ENCODE assay signal across 16 cellular contexts in the genomic region with DNA sequence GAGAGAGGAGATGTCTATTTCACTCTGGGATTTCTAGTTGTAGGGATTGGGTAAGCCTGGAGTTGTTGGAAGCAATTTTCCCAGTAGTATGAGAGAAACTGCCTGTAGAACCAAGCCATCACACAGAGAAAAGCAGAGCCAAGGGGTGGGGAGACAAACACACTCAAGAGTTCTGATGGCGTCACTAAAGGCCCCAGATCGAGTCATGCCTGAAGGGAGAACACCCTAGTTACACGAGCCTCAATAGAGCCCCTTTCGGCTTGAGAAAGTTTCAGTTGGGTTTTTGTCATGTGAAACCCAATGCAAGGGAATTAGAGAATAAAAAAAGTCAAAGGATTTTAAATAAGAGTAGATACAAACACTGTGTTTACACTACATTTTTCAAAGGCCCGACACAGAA.
A peak's percentile ranks its signal among the peaks of the same experiment; 100 is the strongest.
DNase-seq lines count a peak whose midpoint lies in the region; TF ChIP-seq lines count a peak whose summit lies in the region.
"Had no signal": no experiment of that assay in that cellular context is flagged by ENCODE, and none has a peak within 500 bp of the region (broad histone marks: within the 10 kb centered on the region; RNA-seq: fewer than 3 reads in every experiment).

No MANE protein-coding gene starts in this region.

- H3K27me3 Mint-ChIP-seq in brain (no peaks in the 10 kb centered on the region), neural progenitor cell (ENCODE audit: insufficient read depth, low read depth) (peaks cover 4% of the 10 kb centered on the region)

- POLR2A ChIA-PET in SK-N-SH (lab: Yijun Ruan, JAX) = no interaction called here

- in situ Hi-C loops in GM13977 (cut with MboI; ENCODE audit: low pct_unique_long_range_greater_than_20kb, low sequenced_read_pairs, unreplicated experiment) = no loop called here

- peak overlapping the region; percentile 58 for H3K4me2 ChIP-seq in neural progenitor cell
- H3K4me2 ChIP-seq in SK-N-SH = no peak overlapping the region

- H3K27ac ChIP-seq in neural progenitor cell = no peak overlapping the region
- H3K27ac ChIP-seq in SK-N-SH (ENCODE audit: low read depth in 2 of 2, low read length in 1 of 2) = no peak overlapping the region

- H3K27me3 ChIP-seq in neural progenitor cell (peaks cover 79% of the 10 kb centered on the region), SK-N-SH (ENCODE audit: insufficient read depth) (no peaks in the 10 kb centered on the region)

- peak; percentile 17 for DNase-seq in GM10266 (ENCODE audit: extremely low spot score)
- DNase-seq in GM13977 (ENCODE audit: low spot score) = peak; percentile 19
- no peak for DNase-seq in neural progenitor cell (ENCODE audit: low spot score)
- DNase-seq in RPMI8226 = no peak
- DNase-seq in GM03348 (ENCODE audit: low spot score) = no peak
- DNase-seq in SK-N-SH = no peak
- no peak for DNase-seq in stimulated activated CD8-positive, alpha-beta memory T cell treated with anti-CD3 and anti-CD28 coated beads, Interleukin-4, amount 100 ng/mL, for 48 hours
- DNase-seq: C1 segment of cervical spinal cord; Calu3; CD4-positive, alpha-beta T cell; DMS 273 treated with DMSO at 0.1 percent for 48 hours; EL; HCEC 1CT; HFFc6 had no signal

- H3K4me3 ChIP-seq in neural progenitor cell = no peak overlapping the region
- H3K4me3 ChIP-seq in SK-N-SH (ENCODE audit: low read depth in 2 of 2, low read length in 1 of 2) = no peak overlapping the region

- H3K27ac Mint-ChIP-seq in brain (peak overlapping the region in 4 of 5 experiments; percentile 44 to 93 (median 46)), neural progenitor cell (peak overlapping the region; percentile 81)
- H3K27ac Mint-ChIP-seq: B cell; CD4-positive, alpha-beta T cell; HFFc6 had no signal

- peaks cover 9% of the 10 kb centered on the region for H3K36me3 Mint-ChIP-seq in brain
- H3K36me3 Mint-ChIP-seq in neural progenitor cell = peaks cover 2% of the 10 kb centered on the region

- H3K9me3 Mint-ChIP-seq in brain = peaks cover 11 to 20% (median 17%) of the 10 kb centered on the region in 5 experiments
- peaks cover 14% of the 10 kb centered on the region for H3K9me3 Mint-ChIP-seq in neural progenitor cell

- no peak for TF ChIP-seq EP300 in SK-N-SH (IDR thresholded peaks at IDR 0.05; ENCODE audit: borderline replicate concordance in 1 of 2, low read depth in 1 of 2, low read length in 1 of 2)

- H2AFZ ChIP-seq in neural progenitor cell (replicated peaks) (no peak overlapping the region), SK-N-SH (ENCODE audit: low read depth) (no peak overlapping the region)

- H4K20me1 ChIP-seq in neural progenitor cell (ENCODE audit: low read depth) (peaks cover 9% of the 10 kb centered on the region), SK-N-SH (ENCODE audit: insufficient read depth) (no peaks in the 10 kb centered on the region)

- H3K9me3 ChIP-seq in neural progenitor cell (ENCODE audit: low read depth) (no peaks in the 10 kb centered on the region), SK-N-SH (peaks cover 3% of the 10 kb centered on the region)

- TF ChIP-seq CTCF in GM10266 (IDR thresholded peaks at IDR 0.05; ENCODE audit: control insufficient read depth, insufficient read depth, low read depth, missing control alignments) (no peak), GM13977 (IDR thresholded peaks at IDR 0.05; ENCODE audit: extremely low read depth, insufficient read depth, missing control alignments) (no peak), brain (conservative IDR thresholded peaks at IDR 0.05) (no peak), neural progenitor cell (IDR thresholded peaks at IDR 0.05) (no peak), SK-N-SH (IDR thresholded peaks at IDR 0.05) (no peak)

- H3K9ac ChIP-seq in neural progenitor cell = no peak overlapping the region
- no peak overlapping the region for H3K9ac ChIP-seq in SK-N-SH

- TF ChIP-seq RAD21 in SK-N-SH (IDR thresholded peaks at IDR 0.05; ENCODE audit: low read length) = no peak

- H3K36me3 ChIP-seq in neural progenitor cell (no peaks in the 10 kb centered on the region), SK-N-SH (replicated peaks in 1 of 2; ENCODE audit: control insufficient read depth in 1 of 2, insufficient read depth in 2 of 2, low read length in 1 of 2) (no peaks in the 10 kb centered on the region)

- no peaks in the 10 kb centered on the region for H3K79me2 ChIP-seq in neural progenitor cell (ENCODE audit: low read depth)
- no peaks in the 10 kb centered on the region for H3K79me2 ChIP-seq in SK-N-SH (ENCODE audit: insufficient read depth)

- H3K4me3 Mint-ChIP-seq in brain (no peak overlapping the region), neural progenitor cell (no peak overlapping the region)
- H3K4me3 Mint-ChIP-seq: B cell; CD4-positive, alpha-beta T cell; HFFc6 had no signal

- CTCF ChIA-PET in SK-N-SH (lab: Yijun Ruan, JAX) = no interaction called here

- H3F3A ChIP-seq in neural progenitor cell (ENCODE audit: low read depth) = peaks cover 17% of the 10 kb centered on the region
- H3F3A ChIP-seq in SK-N-SH (replicated peaks; ENCODE audit: insufficient read depth) = peaks cover 3% of the 10 kb centered on the region

- WGBS in SK-N-SH (ENCODE audit: low lambda C conversion rate) = 85% methylated on average over 5 of the region's 5 CpGs

- H3K4me1 Mint-ChIP-seq in brain (peaks cover 51% of the 10 kb centered on the region), neural progenitor cell (peaks cover 36% of the 10 kb centered on the region)
- H3K4me1 Mint-ChIP-seq: B cell had no signal

- peaks cover 41% of the 10 kb centered on the region for H3K4me1 ChIP-seq in neural progenitor cell
- H3K4me1 ChIP-seq in SK-N-SH (ENCODE audit: control insufficient read depth in 1 of 2, insufficient read depth in 2 of 2, low read depth in 1 of 2, low read length in 1 of 2) = no peaks in the 10 kb centered on the region; a peak in 1 of 4 replicates

- H3K9me2 ChIP-seq in SK-N-SH = no peaks in the 10 kb centered on the region

TF ChIP-seq in SK-N-SH, 30 proteins besides CTCF, POLR2A, EP300 and RAD21:
- TF ChIP-seq, protein P1, sequence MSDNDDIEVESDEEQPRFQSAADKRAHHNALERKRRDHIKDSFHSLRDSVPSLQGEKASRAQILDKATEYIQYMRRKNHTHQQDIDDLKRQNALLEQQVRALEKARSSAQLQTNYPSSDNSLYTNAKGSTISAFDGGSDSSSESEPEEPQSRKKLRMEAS (IDR thresholded peaks at IDR 0.05; ENCODE audit: low read depth) = no peak
- TF ChIP-seq EZH2phosphoT487 (IDR thresholded peaks at IDR 0.05; ENCODE audit: borderline replicate concordance, low read depth) = no peak
- TF ChIP-seq RXRA (IDR thresholded peaks at IDR 0.05; ENCODE audit: borderline replicate concordance, low read depth) = no peak
- TF ChIP-seq FOXJ3 (CRISPR knock-in tag; IDR thresholded peaks at IDR 0.05) = no peak
- TF ChIP-seq SIN3A (IDR thresholded peaks at IDR 0.05; ENCODE audit: borderline replicate concordance, low read depth, low read length) = no peak
- no peak for TF ChIP-seq TCF12 (IDR thresholded peaks at IDR 0.05)
- TF ChIP-seq CHD2 (IDR thresholded peaks at IDR 0.05; ENCODE audit: low read length, partially characterized antibody) = no peak

Comparison
In these comparisons a context has a peak if more than half of its experiments do, and no peak if none do; other contexts are left out.
1. DNase-seq: peak in GM10266 (single experiment) and GM13977 (single experiment); none in neural progenitor cell (single experiment), RPMI8226 (single experiment), GM03348 (single experiment), SK-N-SH (single experiment) and stimulated activated CD8-positive, alpha-beta memory T cell treated with anti-CD3 and anti-CD28 coated beads, Interleukin-4, amount 100 ng/mL, for 48 hours (single experiment).